Comparison of ENCODE assay signal across 17 cellular contexts in the genomic region with DNA sequence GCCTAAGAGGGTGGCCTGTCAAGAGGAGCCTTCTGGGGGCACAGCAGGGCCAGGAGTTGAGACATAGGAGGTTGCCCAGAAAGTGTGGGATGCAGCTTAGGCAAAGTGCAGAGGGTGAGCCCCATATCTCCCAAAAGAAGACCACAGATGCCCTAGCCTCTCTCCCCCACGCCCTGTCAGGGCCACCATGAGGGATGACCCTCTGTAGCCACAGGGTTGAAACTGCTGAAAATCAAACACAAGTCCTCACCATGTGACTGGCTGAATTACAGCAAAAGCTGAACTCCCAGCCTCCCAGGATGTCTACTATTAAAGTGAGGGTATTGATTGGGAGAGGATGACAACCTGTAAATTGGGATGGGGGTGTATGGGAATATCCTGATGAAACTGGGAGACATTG. TPM values are rescaled to one million over a fixed set of nuclear protein-coding genes. Genes with fewer than 3 reads are reported as not detected.
DNase-seq lines count a peak whose midpoint lies in the region; ATAC-seq, FAIRE-seq and TF ChIP-seq lines count a peak whose summit lies in the region.
"Had no signal": no experiment of that assay in that cellular context is flagged by ENCODE, and none has a peak within 500 bp of the region (broad histone marks: within the 10 kb centered on the region; RNA-seq: fewer than 3 reads in every experiment).

No MANE protein-coding gene starts in this region.

- no peaks in the 10 kb centered on the region for H3K36me3 Mint-ChIP-seq in CD4-positive, alpha-beta T cell (ENCODE audit: low read depth)
- H3K36me3 Mint-ChIP-seq in IgD-negative memory B cell, result no peaks in the 10 kb centered on the region
- no peaks in the 10 kb centered on the region for H3K36me3 Mint-ChIP-seq in osteocyte (ENCODE audit: unreplicated experiment)
- no peaks in the 10 kb centered on the region for H3K36me3 Mint-ChIP-seq in activated CD4-positive, alpha-beta T cell treated with anti-CD3 and anti-CD28 coated beads, Interleukin-2, amount 10 ng/mL, durations not matched to agents 24 days and 14 days (ENCODE audit: low read depth)

- no peaks in the 10 kb centered on the region for H3K36me3 ChIP-seq in H1 (ENCODE audit: control insufficient read depth in 2 of 4, insufficient read depth in 4 of 4, low read length in 3 of 4)
- H3K36me3 ChIP-seq in mesenchymal stem cell (ENCODE audit: control insufficient read depth in 1 of 2, insufficient read depth in 2 of 2, low read depth in 1 of 2, low read length in 2 of 2), result no peaks in the 10 kb centered on the region
- no peaks in the 10 kb centered on the region for H3K36me3 ChIP-seq in breast epithelium

- H3K4me1 Mint-ChIP-seq in CD4-positive, alpha-beta T cell (ENCODE audit: low read depth), result peaks cover 7% of the 10 kb centered on the region
- H3K4me1 Mint-ChIP-seq in IgD-negative memory B cell (peaks cover 0 to 5% (median 3%) of the 10 kb centered on the region in 3 donors), osteocyte (ENCODE audit: unreplicated experiment) (peaks cover 3% of the 10 kb centered on the region)
- peaks cover 5% of the 10 kb centered on the region for H3K4me1 Mint-ChIP-seq in activated CD4-positive, alpha-beta T cell treated with anti-CD3 and anti-CD28 coated beads, Interleukin-2, amount 10 ng/mL, durations not matched to agents 24 days and 14 days

- H3K27ac ChIP-seq in CD4-positive, alpha-beta T cell (ENCODE audit: low read depth, low read length), result no peak overlapping the region
- H3K27ac ChIP-seq in H1 (ENCODE audit: low read depth, low read length), result no peak overlapping the region
- H3K27ac ChIP-seq in mesenchymal stem cell (ENCODE audit: low read length, poor library complexity, severe bottlenecking), result no peak overlapping the region
- H3K27ac ChIP-seq in breast epithelium, result no peak overlapping the region
- H3K27ac ChIP-seq: C4-2B had no signal

- intact Hi-C loops in CD4-positive, alpha-beta T cell (cut with DNase I, micrococcal nuclease), result loop anchor here in 1 of 2 experiments (2.0 to 10.0 kb wide), 5 partner anchors 22 to 696 kb away; a partner anchor contains a TSS
- intact Hi-C loops in breast epithelium (cut with DNase I; ENCODE audit: low total_unique reads), result loop anchor here (10.0 kb wide), 1 partner anchor 76 kb away; no protein-coding TSS in a partner anchor
- intact Hi-C loops in activated CD4-positive, alpha-beta T cell treated with anti-CD3 and anti-CD28 coated beads, Interleukin-2, amount 10 ng/mL, durations not matched to agents 24 days and 14 days (cut with micrococcal nuclease), result loop anchor here (5.0 to 10.0 kb wide), 2 partner anchors 168 to 306 kb away; a partner anchor contains a TSS

- H3K23me2 ChIP-seq in H1 (ENCODE audit: low read depth, low read length), result peaks cover 6% of the 10 kb centered on the region; the same call in 1 of the 2 replicates

- POLR2A ChIA-PET in CD4-positive, alpha-beta T cell (lab: Charles Lee), result no interaction called here
- POLR2A ChIA-PET in H1 (lab: Charles Lee; ENCODE audit: partially characterized antibody), result interaction anchor here (0.8 kb wide), 1 partner anchor 12 kb away, joined by 3 read pairs; no protein-coding TSS in a partner anchor

- no peaks in the 10 kb centered on the region for H3K27me3 ChIP-seq in CD4-positive, alpha-beta T cell (ENCODE audit: control insufficient read depth, insufficient read depth, low read length)
- H3K27me3 ChIP-seq in H1 (replicated peaks in 1 of 4; ENCODE audit: control insufficient read depth in 3 of 4, extremely low read depth in 1 of 4, insufficient read depth in 3 of 4, low read length in 3 of 4), result peaks cover 0 to 15% (median 13%) of the 10 kb centered on the region in 4 experiments; a peak in 6 of 7 replicates
- peaks cover 0 to 19% of the 10 kb centered on the region in 2 experiments for H3K27me3 ChIP-seq in mesenchymal stem cell (ENCODE audit: control insufficient read depth in 1 of 2, insufficient read depth in 1 of 2, low read length in 2 of 2)
- H3K27me3 ChIP-seq in breast epithelium, result no peaks in the 10 kb centered on the region

- no peak overlapping the region for H4K8ac ChIP-seq in H1 (ENCODE audit: extremely low read depth, insufficient read depth, low read length)
- no peak overlapping the region for H4K8ac ChIP-seq in mesenchymal stem cell (ENCODE audit: low read length)

- H2BK120ac ChIP-seq in H1 (replicated peaks; ENCODE audit: low read depth, low read length), result no peak overlapping the region
- no peak overlapping the region for H2BK120ac ChIP-seq in mesenchymal stem cell (ENCODE audit: low read depth, low read length)

- H2BK15ac ChIP-seq in H1 (ENCODE audit: low read length) (no peak overlapping the region), mesenchymal stem cell (ENCODE audit: low read depth, poor library complexity, severe bottlenecking) (no peak overlapping the region)

- H3K27me3 Mint-ChIP-seq in CD4-positive, alpha-beta T cell, result no peaks in the 10 kb centered on the region
- H3K27me3 Mint-ChIP-seq in IgD-negative memory B cell (no peaks in the 10 kb centered on the region), osteocyte (ENCODE audit: unreplicated experiment) (peaks cover 2% of the 10 kb centered on the region)
- peaks cover 13% of the 10 kb centered on the region for H3K27me3 Mint-ChIP-seq in activated CD4-positive, alpha-beta T cell treated with anti-CD3 and anti-CD28 coated beads, Interleukin-2, amount 10 ng/mL, durations not matched to agents 24 days and 14 days

- no peaks in the 10 kb centered on the region for H4K20me1 ChIP-seq in H1 (replicated peaks in 1 of 2; ENCODE audit: control insufficient read depth in 1 of 2, insufficient read depth in 2 of 2, low read length in 2 of 2)

- peaks cover 2 to 16% (median 7%) of the 10 kb centered on the region in 4 experiments; a peak in 6 of 7 replicates for H3K4me1 ChIP-seq in H1 (replicated peaks in 1 of 4; ENCODE audit: control insufficient read depth in 3 of 4, insufficient read depth in 4 of 4, low read length in 3 of 4)
- H3K4me1 ChIP-seq in mesenchymal stem cell (ENCODE audit: control insufficient read depth, insufficient read depth, low read depth, low read length), result peaks cover 15% of the 10 kb centered on the region
- H3K4me1 ChIP-seq in breast epithelium, result no peaks in the 10 kb centered on the region

- H3K79me1 ChIP-seq in H1 (ENCODE audit: low read depth, low read length), result no peaks in the 10 kb centered on the region
- no peaks in the 10 kb centered on the region for H3K79me1 ChIP-seq in mesenchymal stem cell (replicated peaks; ENCODE audit: low read length, poor library complexity, severe bottlenecking)

- no peak overlapping the region for H3K56ac ChIP-seq in H1 (replicated peaks; ENCODE audit: insufficient read length, low read depth, low read length)

- H2BK12ac ChIP-seq in H1 (ENCODE audit: low read depth, low read length) (no peak overlapping the region), mesenchymal stem cell (ENCODE audit: low read length in 2 of 2) (no peak overlapping the region)

- no peak overlapping the region for H4K5ac ChIP-seq in H1 (ENCODE audit: insufficient read length, low read depth, low read length)

- no peak for FAIRE-seq in H1 (lab: Jason Lieb, UNC)

- H3K18ac ChIP-seq in H1 (ENCODE audit: extremely low read depth, low read length) (no peak overlapping the region), mesenchymal stem cell (ENCODE audit: low read depth in 1 of 2, low read length in 2 of 2) (no peak overlapping the region)

- 94% methylated on average over 1 of the region's 1 CpG; no CpG with 5 or more reads in 1 of the 2 experiments for WGBS in H1 (ENCODE audit: extremely low coverage in 1 of 2, insufficient coverage in 1 of 2, insufficient read length in 1 of 2, insufficient replicate concordance in 2 of 2, low coverage in 1 of 2, low lambda C conversion rate in 2 of 2, missing lambda C conversion rate in 1 of 2), 2 experiments
- 75% methylated on average over 1 of the region's 1 CpG for WGBS in mesenchymal stem cell

- H3K4me2 ChIP-seq in H1 (ENCODE audit: insufficient read depth in 1 of 2, low read depth in 2 of 2, low read length in 2 of 2), result peak overlapping the region; percentile 68 to 99; a peak in 3 of 4 replicates
- no peak overlapping the region for H3K4me2 ChIP-seq in mesenchymal stem cell (ENCODE audit: low read length, poor library complexity, severe bottlenecking)

- H2BK20ac ChIP-seq in H1 (ENCODE audit: low read length), result no peak overlapping the region

- CTCF ChIA-PET in CD4-positive, alpha-beta T cell (lab: Charles Lee), result interaction anchor here (3.5 kb wide), 1 partner anchor 75 kb away, joined by 62 read pairs; no protein-coding TSS in a partner anchor
- CTCF ChIA-PET in H1 (lab: Charles Lee; ENCODE audit: partially characterized antibody), result interaction anchor here (0.7 to 11.0 kb wide), 21 partner anchors 14 to 168 kb away, joined by 3 to 156 read pairs (median 6); a partner anchor contains a TSS

- H3K4ac ChIP-seq in H1 (replicated peaks; ENCODE audit: insufficient read length, low read depth, low read length) (no peak overlapping the region), mesenchymal stem cell (ENCODE audit: low read depth in 1 of 2, low read length in 2 of 2) (no peak overlapping the region)

- no peak overlapping the region for H3K27ac Mint-ChIP-seq in CD4-positive, alpha-beta T cell
- peak overlapping the region in 1 of 3 donors; percentile 19 for H3K27ac Mint-ChIP-seq in IgD-negative memory B cell
- H3K27ac Mint-ChIP-seq in osteocyte (ENCODE audit: unreplicated experiment), result no peak overlapping the region
- no peak overlapping the region for H3K27ac Mint-ChIP-seq in activated CD4-positive, alpha-beta T cell treated with anti-CD3 and anti-CD28 coated beads, Interleukin-2, amount 10 ng/mL, durations not matched to agents 24 days and 14 days

- no peak overlapping the region for H3K4me3 ChIP-seq in H1 (ENCODE audit: extremely low read depth in 1 of 4, insufficient read depth in 2 of 4, low read depth in 3 of 4, low read length in 4 of 4)
- H3K4me3 ChIP-seq in mesenchymal stem cell (ENCODE audit: insufficient read depth in 1 of 2, low read depth in 1 of 2, low read length in 2 of 2), result no peak overlapping the region
- no peak overlapping the region for H3K4me3 ChIP-seq in breast epithelium

- H3K79me2 ChIP-seq in H1 (ENCODE audit: control insufficient read depth in 1 of 2, insufficient read depth in 2 of 2, low read length in 2 of 2), result no peaks in the 10 kb centered on the region

- H3K14ac ChIP-seq in H1 (ENCODE audit: insufficient read length) (no peak overlapping the region), mesenchymal stem cell (ENCODE audit: low read length in 2 of 2) (no peak overlapping the region)

- ATAC-seq in CD4-positive, alpha-beta T cell (ENCODE audit: poor library complexity), result no peak
- ATAC-seq: PC-3 had no signal

- no peak for TF ChIP-seq EP300 in H1 (IDR thresholded peaks at IDR 0.05; ENCODE audit: borderline replicate concordance in 1 of 2, low read depth in 2 of 2, low read length in 2 of 2)

- no peak overlapping the region for H3K9ac ChIP-seq in H1 (replicated peaks in 1 of 4; ENCODE audit: extremely low read depth in 1 of 4, low read depth in 3 of 4, low read length in 3 of 4)
- H3K9ac ChIP-seq in mesenchymal stem cell (ENCODE audit: low read length), result no peak overlapping the region

- no peak overlapping the region for H2AFZ ChIP-seq in H1 (ENCODE audit: low read length)
- H2AFZ ChIP-seq in mesenchymal stem cell (ENCODE audit: low read depth, low read length), result no peak overlapping the region

- peak overlapping the region; percentile 78 for H3K4me3 Mint-ChIP-seq in CD4-positive, alpha-beta T cell
- peak overlapping the region; percentile 50 to 86 (median 74) for H3K4me3 Mint-ChIP-seq in IgD-negative memory B cell
- no peak overlapping the region for H3K4me3 Mint-ChIP-seq in osteocyte (ENCODE audit: unreplicated experiment)
- no peak overlapping the region for H3K4me3 Mint-ChIP-seq in activated CD4-positive, alpha-beta T cell treated with anti-CD3 and anti-CD28 coated beads, Interleukin-2, amount 10 ng/mL, durations not matched to agents 24 days and 14 days

- H2BK5ac ChIP-seq in H1 (ENCODE audit: low read depth, low read length) (no peak overlapping the region), mesenchymal stem cell (ENCODE audit: low read depth, low read length, poor library complexity, severe bottlenecking) (no peak overlapping the region)

- no peak overlapping the region for H3K23ac ChIP-seq in H1 (ENCODE audit: insufficient read length)
- H3K23ac ChIP-seq in mesenchymal stem cell (ENCODE audit: low read length in 2 of 2), result no peak overlapping the region

- TF ChIP-seq RAD21 in H1 (IDR thresholded peaks at IDR 0.05 in 1 of 2, conservative IDR thresholded peaks at IDR 0.05 in 1 of 2; ENCODE audit: low read depth in 2 of 2, low read length in 2 of 2), result no peak

- H3K9me3 ChIP-seq in CD4-positive, alpha-beta T cell (ENCODE audit: control insufficient read depth, low read length), result no peaks in the 10 kb centered on the region
- no peaks in the 10 kb centered on the region for H3K9me3 ChIP-seq in H1 (ENCODE audit: insufficient read depth in 2 of 2, low read depth in 1 of 2, low read length in 1 of 2)
- no peaks in the 10 kb centered on the region for H3K9me3 ChIP-seq in mesenchymal stem cell (ENCODE audit: control insufficient read depth, low read length)
- no peaks in the 10 kb centered on the region for H3K9me3 ChIP-seq in breast epithelium

- DNase-seq in CD4-positive, alpha-beta T cell, result no peak
- DNase-seq in H1 (ENCODE audit: low read depth in 1 of 2, low spot score in 2 of 2) (no peak), osteocyte (ENCODE audit: extremely low spot score, unreplicated experiment) (peak; percentile 60), mesenchymal stem cell (no peak), breast epithelium (ENCODE audit: low spot score in 2 of 2) (no peak)
- no peak for DNase-seq in activated CD4-positive, alpha-beta T cell treated with anti-CD3 and anti-CD28 coated beads, Interleukin-2, amount 10 ng/mL, durations not matched to agents 24 days and 14 days
- DNase-seq: GF-D8, KBM-7, NCI-H2107, PC-3, RPMI8226, SIG-M5 had no signal

- no peak for TF ChIP-seq POLR2A in H1 (IDR thresholded peaks at IDR 0.05; ENCODE audit: control extremely low read depth in 1 of 2, low read depth in 2 of 2, low read length in 2 of 2)
- no peak for TF ChIP-seq POLR2A in breast epithelium (IDR thresholded peaks at IDR 0.05)

- no peak for TF ChIP-seq CTCF in CD4-positive, alpha-beta T cell (IDR thresholded peaks at IDR 0.05)
- TF ChIP-seq CTCF in H1 (IDR thresholded peaks at IDR 0.05; ENCODE audit: control extremely low read depth in 1 of 3, insufficient read depth in 1 of 3, low read depth in 1 of 3, low read length in 3 of 3), result no peak
- no peak for TF ChIP-seq CTCF in osteocyte (IDR thresholded peaks at IDR 0.05)
- TF ChIP-seq CTCF in breast epithelium (IDR thresholded peaks at IDR 0.05), result no peak

- H4K91ac ChIP-seq in H1 (replicated peaks; ENCODE audit: insufficient read length, low read length) (no peak overlapping the region), mesenchymal stem cell (ENCODE audit: low read length) (no peak overlapping the region)

- no peak overlapping the region for H2AK5ac ChIP-seq in H1 (ENCODE audit: low read depth, low read length)
- no peak overlapping the region for H2AK5ac ChIP-seq in mesenchymal stem cell (ENCODE audit: low read length, severe bottlenecking)

- H3K9me3 Mint-ChIP-seq in CD4-positive, alpha-beta T cell, result no peaks in the 10 kb centered on the region
- H3K9me3 Mint-ChIP-seq in IgD-negative memory B cell (no peaks in the 10 kb centered on the region), osteocyte (ENCODE audit: unreplicated experiment) (no peaks in the 10 kb centered on the region)
- no peaks in the 10 kb centered on the region for H3K9me3 Mint-ChIP-seq in activated CD4-positive, alpha-beta T cell treated with anti-CD3 and anti-CD28 coated beads, Interleukin-2, amount 10 ng/mL, durations not matched to agents 24 days and 14 days

RNA-seq across cellular contexts. Expression of a gene that starts 37.4 kb away (rescaled TPM):
- 1 to 10 TPM; 3.6 to 4.1 TPM for total RNA-seq in CD4-positive, alpha-beta T cell
- 0.24 TPM for polyA plus RNA-seq in IgD-negative memory B cell
- total RNA-seq in H1 (2021; fragmentation: NEBNext Ultra II Directional; extraction: Animal tissue kit (Norgen Biotek cat#: 25700)), result 13.3 and 14.6 TPM in 2 replicates
- polyA plus RNA-seq in H1 (2011; rRNA removed), result 10.6 and 14.5 TPM in 2 replicates
- polyA plus RNA-seq in H1 (2011; cell fraction: cytosol; rRNA removed), result 11.0 TPM
- polyA plus RNA-seq in H1 (2011; cell fraction: nucleus; rRNA removed), result 54.4 TPM
- polyA plus RNA-seq in H1 (2012, experiment 1 of 2), result 10.6 to 16.4 TPM (median 15.6 TPM) in 4 replicates
- polyA plus RNA-seq in H1 (2012, experiment 2 of 2), result 9.9 TPM
- polyA plus RNA-seq in H1 (2013, experiment 1 of 2), result 12.9 TPM
- polyA plus RNA-seq in H1 (2013, experiment 2 of 2), result 10.7 TPM
- polyA minus RNA-seq in H1 (2011; rRNA and poly(A)+ RNA removed), result 13.4 and 18.2 TPM in 2 replicates
- 8.7 TPM for polyA minus RNA-seq in H1 (2011; cell fraction: cytosol; rRNA and poly(A)+ RNA removed)
- polyA minus RNA-seq in H1 (2011; cell fraction: nucleus; rRNA and poly(A)+ RNA removed), result 21.4 TPM
- 2.6 and 3.2 TPM in 2 replicates for total RNA-seq in osteocyte
- 0.37 TPM for polyA plus RNA-seq in mesenchymal stem cell (2013, experiment 1 of 2)
- 0.60 TPM for polyA plus RNA-seq in mesenchymal stem cell (2013, experiment 2 of 2)
- total RNA-seq in breast epithelium, result 10 to 100 TPM in 1 of 3 donors, 1 to 10 TPM in 2; 7.5 to 10.1 (median 8.0) TPM
- total RNA-seq in activated CD4-positive, alpha-beta T cell treated with anti-CD3 and anti-CD28 coated beads, Interleukin-2, amount 10 ng/mL, durations not matched to agents 24 days and 14 days, result 0.07 and 0.31 TPM in 2 replicates

RNA-seq across cellular contexts. Expression of a gene that starts 44.0 kb away (rescaled TPM):
- total RNA-seq in CD4-positive, alpha-beta T cell, result not detected
- polyA plus RNA-seq in IgD-negative memory B cell (not detected), H1 (2011; rRNA removed) (0.15 and 0.17 TPM in 2 replicates)
- 0.19 and 0.55 TPM in 2 replicates for total RNA-seq in H1 (2021; fragmentation: NEBNext Ultra II Directional; extraction: Animal tissue kit (Norgen Biotek cat#: 25700))
- polyA plus RNA-seq in H1 (2011; cell fraction: cytosol; rRNA removed), result 0.06 TPM
- 0.09 TPM for polyA plus RNA-seq in H1 (2011; cell fraction: nucleus; rRNA removed)
- polyA plus RNA-seq in H1 (2012, experiment 1 of 2), result 0.08 to 0.16 TPM (median 0.10 TPM) in 4 replicates
- 0.10 TPM for polyA plus RNA-seq in H1 (2012, experiment 2 of 2)
- polyA plus RNA-seq in H1 (2013, experiment 1 of 2), result 0.08 TPM
- 0.07 TPM for polyA plus RNA-seq in H1 (2013, experiment 2 of 2)
- polyA minus RNA-seq in H1 (2011; rRNA and poly(A)+ RNA removed), result 0.17 and 0.35 TPM in 2 replicates
- not detected for polyA minus RNA-seq in H1 (2011; cell fraction: cytosol; rRNA and poly(A)+ RNA removed)
- polyA minus RNA-seq in H1 (2011; cell fraction: nucleus; rRNA and poly(A)+ RNA removed), result 0.20 TPM
- total RNA-seq in osteocyte (not detected in 2 replicates), breast epithelium (not detected)
- not detected for polyA plus RNA-seq in mesenchymal stem cell (2013, experiment 1 of 2)
- not detected for polyA plus RNA-seq in mesenchymal stem cell (2013, experiment 2 of 2)
- total RNA-seq in activated CD4-positive, alpha-beta T cell treated with anti-CD3 and anti-CD28 coated beads, Interleukin-2, amount 10 ng/mL, durations not matched to agents 24 days and 14 days, result not detected in 2 replicates
- total RNA-seq: A673, Daoy, H4, PC-3 had no signal

Comparison
In these comparisons a context has a peak if more than half of its experiments do, and no peak if none do; other contexts are left out.
1. H3K4me3 Mint-ChIP-seq: peak in CD4-positive, alpha-beta T cell (single experiment) and IgD-negative memory B cell (4 of 4); none in osteocyte (single experiment) and activated CD4-positive, alpha-beta T cell treated with anti-CD3 and anti-CD28 coated beads, Interleukin-2, amount 10 ng/mL, durations not matched to agents 24 days and 14 days (single experiment).